31 cellular contexts compared by ENCODE assay signal in the genomic region with DNA sequence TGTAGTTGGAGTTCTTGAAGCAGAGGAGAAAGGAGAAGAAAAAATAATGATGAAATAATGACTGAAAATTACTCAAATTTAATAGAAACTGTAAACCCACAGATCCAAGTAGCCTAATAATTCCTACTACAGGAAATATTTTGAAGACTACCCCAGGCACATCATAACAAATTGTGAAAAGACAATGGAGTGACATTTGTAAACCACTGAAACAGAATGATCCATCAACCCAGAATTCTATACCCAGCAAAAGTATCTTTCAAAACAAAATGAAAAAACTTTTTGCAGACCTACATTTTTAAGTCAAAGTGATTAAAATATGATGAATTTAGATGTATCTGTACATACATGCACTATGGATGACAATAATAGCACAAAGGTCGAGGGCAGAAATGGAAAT.
"Had no signal": no experiment of that assay in that cellular context is flagged by ENCODE, and none has a peak within 500 bp of the region (broad histone marks: within the 10 kb centered on the region; RNA-seq: fewer than 3 reads in every experiment).

No MANE protein-coding gene starts in this region.

- FAIRE-seq: astrocyte, colon, TTC549 had no signal

- ATAC-seq: activated CD8-positive, alpha-beta T cell treated with anti-CD3 and anti-CD28 coated beads for 36 hours; activated naive CD8-positive, alpha-beta T cell treated with anti-CD3 and anti-CD28 coated beads, Interleukin-2, amount 50 U/mL, for 24 hours; activated T-cell treated with anti-CD3 and anti-CD28 coated beads, Interleukin-2, amount 50 U/mL, for 4 hours; activated T-cell treated with anti-CD3 and anti-CD28 coated beads, Interleukin-2, amount 50 U/mL, for 72 hours; activated T-helper 17 cell treated with anti-CD3 and anti-CD28 coated beads, Interleukin-2, amount 50 U/mL, for 72 hours; body of pancreas had no signal

- H3K27me3 ChIP-seq: adrenal gland, body of pancreas, brain microvascular endothelial cell, breast epithelium had no signal

- DNase-seq: activated B cell treated with CpG ODN at 0.5 μM for 24 hours; activated CD4-positive, alpha-beta memory T cell treated with anti-CD3 and anti-CD28 coated beads for 36 hours; activated CD4-positive, alpha-beta T cell treated with anti-CD3 and anti-CD28 coated beads for 4 hours; activated CD4-positive, alpha-beta T cell treated with anti-CD3 and anti-CD28 coated beads, Interleukin-2, amount 10 ng/mL, durations not matched to agents 24 days and 14 days; activated CD4-positive, alpha-beta T cell treated with anti-CD3 and anti-CD28 coated beads, Interleukin-2, amount 50 U/mL, for 1 hour; activated CD4-positive, alpha-beta T cell treated with anti-CD3 and anti-CD28 coated beads, Interleukin-2, amount 50 U/mL, for 4 hours; activated CD4-positive, CD25-positive, alpha-beta regulatory T cell treated with anti-CD3 and anti-CD28 coated beads, Interleukin-2, amount 50 U/mL, for 72 hours; activated CD8-positive, alpha-beta memory T cell treated with anti-CD3 and anti-CD28 coated beads, Interleukin-2, amount 50 U/mL, for 4 hours; activated CD8-positive, alpha-beta T cell treated with anti-CD3 and anti-CD28 coated beads for 36 hours; activated gamma-delta T cell; activated naive CD4-positive, alpha-beta T cell treated with anti-CD3 and anti-CD28 coated beads, Interleukin-2, amount 10 ng/mL, durations not matched to agents 7 days and 5 days; activated naive CD4-positive, alpha-beta T cell treated with Interleukin-2 at 50 U/mL for 16 hours; activated naive CD8-positive, alpha-beta T cell treated with anti-CD3 and anti-CD28 coated beads, Interleukin-2, amount 10 ng/mL, durations not matched to agents 7 days and 5 days; activated naive CD8-positive, alpha-beta T cell treated with anti-CD3 and anti-CD28 coated beads, Interleukin-2, amount 50 U/mL, for 24 hours; activated T-cell treated with anti-CD3 and anti-CD28 coated beads for 4 hours; activated T-cell treated with anti-CD3 and anti-CD28 coated beads, Interleukin-2, amount 50 U/mL, for 1 hour; activated T-cell treated with anti-CD3 and anti-CD28 coated beads, Interleukin-2, amount 50 U/mL, for 4 hours; activated T-cell treated with anti-CD3 and anti-CD28 coated beads, Interleukin-2, amount 50 U/mL, for 72 hours; adrenal gland; amniotic stem cell; aorta; body of pancreas; brain microvascular endothelial cell; central memory CD4-positive, alpha-beta T cell; T-helper 9 cell had no signal

- H3K9me3 ChIP-seq: body of pancreas had no signal

- H3K36me3 ChIP-seq: adrenal gland, brain microvascular endothelial cell, breast epithelium had no signal

- H3K4me1 ChIP-seq: adrenal gland, body of pancreas, breast epithelium had no signal

- H3K4me3 ChIP-seq: adrenal gland, body of pancreas, breast epithelium had no signal

- H3K27ac ChIP-seq: adrenal gland, body of pancreas, brain microvascular endothelial cell, breast epithelium, VCaP had no signal
